ENCODE assay signal across 1 cellular context in genomic region chr13:82294226-82294625, GRCh38.
TF ChIP-seq lines count a peak whose summit lies in the region.

No MANE protein-coding gene starts in this region.

TF ChIP-seq in H1, 55 proteins besides CTCF, POLR2A, EP300 and RAD21:
- TF ChIP-seq E2F6 (IDR thresholded peaks at IDR 0.05) (no peak), RNF2 (IDR thresholded peaks at IDR 0.05; ENCODE audit: borderline replicate concordance, low read depth, low read length, missing control alignments, poor library complexity, severe bottlenecking) (no peak), EGR1 (IDR thresholded peaks at IDR 0.05; ENCODE audit: borderline replicate concordance, low read depth, low read length) (no peak), KDM5A (IDR thresholded peaks at IDR 0.05; ENCODE audit: low read length) (no peak), SP1 (IDR thresholded peaks at IDR 0.05; ENCODE audit: low read depth, low read length) (no peak), CTBP2 (IDR thresholded peaks at IDR 0.05; ENCODE audit: borderline replicate concordance, insufficient read depth, insufficient read length, low read length) (no peak), NANOG (IDR thresholded peaks at IDR 0.05; ENCODE audit: insufficient read depth, low read depth, low read length, poor library complexity, severe bottlenecking) (no peak), SP4 (IDR thresholded peaks at IDR 0.05; ENCODE audit: low read length) (no peak)
